ENCODE assay signal across 9 cellular contexts in genomic region chr7:55111007-55111406, GRCh38.
DNase-seq lines count a peak whose midpoint lies in the region; ATAC-seq and TF ChIP-seq lines count a peak whose summit lies in the region.
"Had no signal": no experiment of that assay in that cellular context is flagged by ENCODE, and none has a peak within 500 bp of the region (broad histone marks: within the 10 kb centered on the region; RNA-seq: fewer than 3 reads in every experiment).

No MANE protein-coding gene starts in this region.

- H2AFZ ChIP-seq in fibroblast of lung (ENCODE audit: low read length): no peak overlapping the region

- H3K27ac ChIP-seq in fibroblast of lung (ENCODE audit: insufficient read depth, low read length): peak overlapping the region; percentile 39
- peak overlapping the region in 20 of 21 experiments; percentile 20 to 86 (median 75) for H3K27ac ChIP-seq in skin epidermis

- TF ChIP-seq CTCF in fibroblast of lung (conservative IDR thresholded peaks at IDR 0.05 in 1 of 2, IDR thresholded peaks at IDR 0.05 in 1 of 2; ENCODE audit: low read depth in 1 of 2, low read length in 2 of 2): no peak

- peaks cover 76% of the 10 kb centered on the region for H3K79me2 ChIP-seq in fibroblast of lung (ENCODE audit: control insufficient read depth, insufficient read depth, low read length)

- H3K36me3 ChIP-seq in fibroblast of lung (ENCODE audit: control insufficient read depth, insufficient read depth, low read length): peaks cover 1% of the 10 kb centered on the region

- H3K4me1 ChIP-seq in fibroblast of lung (ENCODE audit: control insufficient read depth, extremely low read depth, insufficient read depth, low read length): peaks cover 22% of the 10 kb centered on the region

- no peak overlapping the region for H3K9ac ChIP-seq in fibroblast of lung (ENCODE audit: insufficient read depth, low read length)

- peak; percentile 59 for ATAC-seq in GM18498 (IDR thresholded peaks at IDR 0.05; ENCODE audit: unreplicated experiment)
- no peak for ATAC-seq in HG02763 (IDR thresholded peaks at IDR 0.05; ENCODE audit: unreplicated experiment)

- H3K4me3 ChIP-seq in fibroblast of lung (replicated peaks in 1 of 4; ENCODE audit: control extremely low read depth in 1 of 4, insufficient read depth in 1 of 4, low read depth in 3 of 4, low read length in 4 of 4): peak overlapping the region in 2 of 4 experiments; percentile 18 to 31
- no peak overlapping the region for H3K4me3 ChIP-seq in skin epidermis

- H4K20me1 ChIP-seq in fibroblast of lung (ENCODE audit: control insufficient read depth, extremely low read depth, insufficient read depth, low read length): no peaks in the 10 kb centered on the region

- no peaks in the 10 kb centered on the region for H3K27me3 ChIP-seq in fibroblast of lung (ENCODE audit: control insufficient read depth, insufficient read depth, low read length)

- H3K9me3 ChIP-seq in fibroblast of lung (ENCODE audit: control insufficient read depth, insufficient read depth, low read depth, low read length): no peaks in the 10 kb centered on the region

- peak; percentile 38 for DNase-seq in NCI-H2171 (lab: John Stamatoyannopoulos, UW)
- DNase-seq in fibroblast of lung (ENCODE audit: low read depth in 2 of 2): peak; percentile 80 to 93
- no peak for DNase-seq in SKM-1 (lab: John Stamatoyannopoulos, UW; ENCODE audit: unreplicated experiment)
- DNase-seq in NCI-H2081 (lab: John Stamatoyannopoulos, UW): no peak
- no peak for DNase-seq in stimulated activated CD4-positive, alpha-beta T cell treated with anti-CD3 and anti-CD28 coated beads, Interleukin-15, amount 100 ng/mL, for 24 hours
- DNase-seq: GF-D8 had no signal

- peak overlapping the region; percentile 82 for H3K4me2 ChIP-seq in fibroblast of lung (ENCODE audit: extremely low read depth, insufficient read depth, low read length)

Comparison
In these comparisons a context has a peak if more than half of its experiments do, and no peak if none do; other contexts are left out.
1. DNase-seq: peak in NCI-H2171 (single experiment) and fibroblast of lung (2 of 2); none in SKM-1 (single experiment), NCI-H2081 (0 of 2) and stimulated activated CD4-positive, alpha-beta T cell treated with anti-CD3 and anti-CD28 coated beads, Interleukin-15, amount 100 ng/mL, for 24 hours (single experiment).